ENCODE assay signal across 1 cellular context in the genomic region with DNA sequence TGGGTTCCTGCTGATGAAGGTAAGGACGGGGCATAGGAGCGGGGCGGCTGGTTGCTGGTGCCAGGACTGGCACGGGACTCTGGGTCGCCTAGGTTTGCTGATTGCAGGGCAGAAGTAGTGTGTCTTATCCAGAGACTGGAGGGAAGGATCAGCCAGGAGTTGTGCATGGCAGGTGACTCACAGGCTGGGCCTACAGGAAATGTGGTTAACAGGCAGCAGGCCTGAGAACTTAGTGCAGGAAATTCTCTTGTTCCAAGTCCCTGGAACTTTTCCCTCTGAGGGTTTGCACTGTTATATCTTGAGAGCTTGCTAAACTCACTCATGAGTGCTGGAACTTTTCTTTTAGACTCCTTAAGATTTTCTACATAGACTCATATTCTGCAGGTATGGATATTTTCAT.
TF ChIP-seq lines count a peak whose summit lies in the region.

No MANE protein-coding gene starts in this region.

TF ChIP-seq in SK-N-SH treated with all-trans-retinoic acid at 6 μM for 48 hours, 23 proteins besides CTCF, POLR2A, EP300 and RAD21 (continued from another document):
- TF ChIP-seq ZFP30 (CRISPR knock-in tag; IDR thresholded peaks at IDR 0.05) (no peak), RARB (CRISPR knock-in tag; IDR thresholded peaks at IDR 0.05) (no peak), TSHZ2 (CRISPR knock-in tag; IDR thresholded peaks at IDR 0.05) (no peak)
- TF ChIP-seq, protein P1, sequence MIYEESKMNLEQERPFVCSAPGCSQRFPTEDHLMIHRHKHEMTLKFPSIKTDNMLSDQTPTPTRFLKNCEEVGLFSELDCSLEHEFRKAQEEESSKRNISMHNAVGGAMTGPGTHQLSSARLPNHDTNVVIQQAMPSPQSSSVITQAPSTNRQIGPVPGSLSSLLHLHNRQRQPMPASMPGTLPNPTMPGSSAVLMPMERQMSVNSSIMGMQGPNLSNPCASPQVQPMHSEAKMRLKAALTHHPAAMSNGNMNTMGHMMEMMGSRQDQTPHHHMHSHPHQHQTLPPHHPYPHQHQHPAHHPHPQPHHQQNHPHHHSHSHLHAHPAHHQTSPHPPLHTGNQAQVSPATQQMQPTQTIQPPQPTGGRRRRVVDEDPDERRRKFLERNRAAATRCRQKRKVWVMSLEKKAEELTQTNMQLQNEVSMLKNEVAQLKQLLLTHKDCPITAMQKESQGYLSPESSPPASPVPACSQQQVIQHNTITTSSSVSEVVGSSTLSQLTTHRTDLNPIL (CRISPR knock-in tag; IDR thresholded peaks at IDR 0.05; ENCODE audit: low read depth) = no peak
